9 cellular contexts compared by ENCODE assay signal in the genomic region with DNA sequence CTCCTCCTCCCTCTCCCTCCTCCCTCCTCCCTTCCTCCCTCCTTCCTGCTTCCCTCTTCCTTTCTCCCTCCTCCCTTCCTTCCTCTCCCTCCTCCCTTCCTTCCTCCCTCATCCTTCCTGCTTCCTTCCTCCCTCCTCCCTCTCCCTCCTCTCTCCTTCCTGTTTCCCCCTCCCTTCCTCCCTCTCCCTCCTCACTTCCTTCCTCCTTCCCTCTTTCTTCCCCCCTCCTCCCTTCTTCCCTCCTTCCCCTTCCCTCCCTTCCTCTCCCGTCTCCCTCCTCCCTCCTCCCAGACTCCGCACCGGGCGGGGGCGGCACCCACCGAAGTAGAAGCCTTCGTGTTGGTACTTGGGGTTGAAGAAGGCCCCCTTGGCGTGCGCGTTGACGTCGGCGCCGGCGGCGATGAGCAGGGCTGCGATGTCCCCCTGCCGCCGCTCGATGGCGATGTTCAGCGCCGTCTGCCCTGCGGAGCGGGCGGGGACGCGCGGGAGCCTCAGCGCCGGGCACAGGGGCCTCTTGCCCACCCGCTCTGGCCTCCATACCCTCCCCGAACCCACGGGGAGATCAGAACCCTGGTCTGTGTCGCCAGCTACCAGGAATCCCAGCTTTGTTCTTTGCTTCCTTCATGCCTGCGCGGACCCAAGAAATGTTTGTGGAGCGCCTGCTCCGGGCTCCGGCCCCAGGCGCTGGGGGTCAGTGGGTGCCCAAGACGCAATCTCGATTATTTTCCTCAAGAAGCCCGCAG. TPM values are rescaled to one million over a fixed set of nuclear protein-coding genes. Genes with fewer than 3 reads are reported as not detected.
DNase-seq lines count a peak whose midpoint lies in the region; ATAC-seq and TF ChIP-seq lines count a peak whose summit lies in the region.
"Had no signal": no experiment of that assay in that cellular context is flagged by ENCODE, and none has a peak within 500 bp of the region (broad histone marks: within the 10 kb centered on the region; RNA-seq: fewer than 3 reads in every experiment).

No MANE protein-coding gene starts in this region.

- H3K9me3 ChIP-seq in NT2/D1 (ENCODE audit: insufficient read depth, low read length) = no peaks in the 10 kb centered on the region
- H3K9me3 ChIP-seq in gastroesophageal sphincter = no peaks in the 10 kb centered on the region
- no peaks in the 10 kb centered on the region for H3K9me3 ChIP-seq in neuron (ENCODE audit: low read length)

- peak; percentile 78 for ATAC-seq in gastroesophageal sphincter
- no peak for ATAC-seq in GM21825 (IDR thresholded peaks at IDR 0.05; ENCODE audit: unreplicated experiment)
- ATAC-seq in GM18517 (IDR thresholded peaks at IDR 0.05; ENCODE audit: unreplicated experiment) = no peak

- no peaks in the 10 kb centered on the region for H3K36me3 ChIP-seq in NT2/D1 (ENCODE audit: insufficient read depth, insufficient read length, low read length)
- no peaks in the 10 kb centered on the region for H3K36me3 ChIP-seq in gastroesophageal sphincter
- no peaks in the 10 kb centered on the region for H3K36me3 ChIP-seq in neuron (ENCODE audit: insufficient read depth, low read length)

- H3K4me1 ChIP-seq in NT2/D1 (ENCODE audit: insufficient read depth, insufficient read length) (peaks cover 6% of the 10 kb centered on the region), gastroesophageal sphincter (peaks cover 0 to 15% (median 0%) of the 10 kb centered on the region in 3 donors), neuron (ENCODE audit: insufficient read depth, low read length) (peaks cover 2% of the 10 kb centered on the region)

- TF ChIP-seq EP300 in gastroesophageal sphincter (IDR thresholded peaks at IDR 0.05) = no peak

- no peaks in the 10 kb centered on the region for H3K27me3 ChIP-seq in NT2/D1 (ENCODE audit: insufficient read depth, insufficient read length)
- H3K27me3 ChIP-seq in gastroesophageal sphincter = peaks cover 63% of the 10 kb centered on the region
- no peaks in the 10 kb centered on the region for H3K27me3 ChIP-seq in neuron (ENCODE audit: insufficient read depth, low read length)

- TF ChIP-seq CTCF in gastroesophageal sphincter (IDR thresholded peaks at IDR 0.05) = peak in 3 of 4 experiments; percentile 22 to 76 (median 67)

- peak overlapping the region; percentile 76 for H3K9ac ChIP-seq in NT2/D1 (ENCODE audit: insufficient read length, low read depth)

- no CpG with 5 or more reads among the region's 44 CpGs for WGBS in gastroesophageal sphincter (ENCODE audit: low coverage in 1 of 2), 2 donors

- H2AFZ ChIP-seq in neuron (ENCODE audit: low read depth, low read length) = peak overlapping the region; percentile 71

- H3K27ac ChIP-seq in gastroesophageal sphincter (peak overlapping the region in 3 of 4 donors; percentile 56 to 78 (median 57)), substantia nigra (ENCODE audit: low read depth, low read length, poor library complexity, severe bottlenecking) (peak overlapping the region; percentile 100)

- DNase-seq in GM19238 (ENCODE audit: insufficient read length, low spot score) (peak; percentile 66), NT2/D1 (ENCODE audit: low read depth, low spot score) (peak; percentile 67), substantia nigra (lab: John Stamatoyannopoulos, UW) (peak in 45 of 49 donors; percentile 13 to 86 (median 61))
- DNase-seq in activated gamma-delta T cell treated with anti-CD3 and anti-CD28 coated beads, Interleukin-2, amount 50 U/mL, for 16 hours (ENCODE audit: low read depth) = peak; percentile 7

- H3K4me3 ChIP-seq in NT2/D1 (ENCODE audit: insufficient read length, low read depth) (peak overlapping the region; percentile 39), gastroesophageal sphincter (peak overlapping the region; percentile 5 to 41), neuron (ENCODE audit: low read length) (peak overlapping the region; percentile 9)

- TF ChIP-seq POLR2A in gastroesophageal sphincter (IDR thresholded peaks at IDR 0.05) = no peak

RNA-seq across cellular contexts. Expression of a gene that starts 22.2 kb away (rescaled TPM):
- under 1 TPM; 0.31 to 0.82 (median 0.70) TPM for total RNA-seq in gastroesophageal sphincter

RNA-seq across cellular contexts. Expression of a gene that starts 59.6 kb away (rescaled TPM):
- 1 to 10 TPM; 1.4 to 3.4 (median 2.7) TPM for total RNA-seq in gastroesophageal sphincter
- total RNA-seq: activated CD8-positive, alpha-beta memory T cell treated with anti-CD3 and anti-CD28 coated beads for 36 hours had no signal

Comparison
In these comparisons a context has a peak if more than half of its experiments do, and no peak if none do; other contexts are left out.
1. DNase-seq: peak in every context shown above with its lines; median percentile 67 in NT2/D1; 66 in GM19238; 61 in substantia nigra; 7 in activated gamma-delta T cell treated with anti-CD3 and anti-CD28 coated beads, Interleukin-2, amount 50 U/mL, for 16 hours.